In the genomic region with DNA sequence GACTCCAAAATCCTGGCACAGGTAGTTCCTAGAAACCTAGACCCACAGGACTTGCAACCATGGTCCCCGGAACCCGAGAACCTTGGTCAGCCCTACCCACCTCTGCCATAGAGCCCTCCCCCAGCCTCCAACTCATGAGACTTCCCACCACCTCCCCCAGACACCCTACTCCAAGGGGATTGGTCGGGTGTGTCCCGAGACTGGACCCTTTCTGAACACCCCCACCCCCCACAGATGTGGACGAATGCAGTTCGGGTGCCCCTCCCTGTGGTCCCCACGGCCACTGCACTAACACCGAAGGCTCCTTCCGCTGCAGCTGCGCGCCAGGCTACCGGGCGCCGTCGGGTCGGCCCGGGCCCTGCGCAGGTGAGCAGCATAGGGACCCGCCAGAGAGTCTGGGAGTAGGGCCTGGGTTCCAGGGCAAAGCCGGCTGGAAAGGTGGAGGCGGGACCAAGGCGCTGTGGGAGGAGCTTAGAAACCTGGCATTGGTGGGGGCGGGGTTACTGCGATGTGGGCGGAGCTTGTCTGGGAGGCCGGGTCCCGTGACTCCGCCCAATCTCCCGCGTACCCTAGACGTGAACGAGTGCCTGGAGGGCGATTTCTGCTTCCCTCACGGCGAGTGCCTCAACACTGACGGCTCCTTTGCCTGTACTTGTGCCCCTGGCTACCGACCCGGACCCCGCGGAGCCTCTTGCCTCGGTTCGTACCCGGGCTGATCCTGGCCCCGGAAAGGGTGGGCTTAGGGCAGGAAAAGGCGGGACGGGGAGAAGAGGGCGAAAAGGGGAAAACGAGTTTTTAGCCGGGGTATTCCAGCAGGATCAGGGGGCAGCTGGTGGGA, we compare ENCODE assay signal across 1 cellular context.
TF ChIP-seq lines count a peak whose summit lies in the region.

No MANE protein-coding gene starts in this region.

TF ChIP-seq in H1, 55 proteins besides CTCF, POLR2A, EP300 and RAD21:
- TF ChIP-seq GTF2F1 (IDR thresholded peaks at IDR 0.05; ENCODE audit: borderline replicate concordance, low read depth, low read length) (no peak), PHF8 (conservative IDR thresholded peaks at IDR 0.05; ENCODE audit: low read depth, low read length) (0 out of 2 replicates have a peak, but pooled peaks have one; percentile 48), RXRA (IDR thresholded peaks at IDR 0.05; ENCODE audit: insufficient read depth, low read depth, low read length) (no peak), SP4 (IDR thresholded peaks at IDR 0.05; ENCODE audit: low read length) (0 out of 2 replicates have a peak, but pooled peaks have one; percentile 15), NRF1 (IDR thresholded peaks at IDR 0.05; ENCODE audit: low read depth, low read length) (peak; percentile 33), TBP (IDR thresholded peaks at IDR 0.05; ENCODE audit: low read depth, low read length) (0 out of 2 replicates have a peak, but pooled peaks have one; percentile 33), CBX5 (IDR thresholded peaks at IDR 0.05; ENCODE audit: low read depth, low read length) (no peak), MAFK (IDR thresholded peaks at IDR 0.05; ENCODE audit: low read depth, low read length) (no peak), TAF1 (IDR thresholded peaks at IDR 0.05; ENCODE audit: low read depth, low read length) (peak; percentile 57; the same call in 1 of the 2 replicates), RBBP5 (IDR thresholded peaks at IDR 0.05; ENCODE audit: borderline replicate concordance, low read depth, low read length) (no peak; the same call in 1 of the 2 replicates), TEAD4 (IDR thresholded peaks at IDR 0.05; ENCODE audit: low read depth, low read length) (no peak), SP2 (IDR thresholded peaks at IDR 0.05; ENCODE audit: low read length) (no peak), BCL11A (IDR thresholded peaks at IDR 0.05; ENCODE audit: low read depth in 2 of 2, low read length in 2 of 2) (no peak), TAF7 (optimal IDR thresholded peaks at IDR 0.05; ENCODE audit: borderline replicate concordance, low read depth, low read length) (peak; percentile 42), KDM4A (IDR thresholded peaks at IDR 0.05; ENCODE audit: low read depth, low read length, severe bottlenecking) (peak; percentile 92), SIN3A (conservative IDR thresholded peaks at IDR 0.05 in 1 of 2, IDR thresholded peaks at IDR 0.05 in 1 of 2; ENCODE audit: low read depth in 1 of 2, low read length in 2 of 2) (peak in 1 of 2 experiments; percentile 60; a peak in 2 of 4 replicates), ASH2L (IDR thresholded peaks at IDR 0.05; ENCODE audit: low read length) (peak; percentile 17), CHD2 (IDR thresholded peaks at IDR 0.05; ENCODE audit: low read length) (no peak), CEBPB (IDR thresholded peaks at IDR 0.05; ENCODE audit: low read depth, low read length) (no peak), JUND (IDR thresholded peaks at IDR 0.05; ENCODE audit: low read length) (no peak), SIX5 (IDR thresholded peaks at IDR 0.05; ENCODE audit: low read depth, low read length) (no peak), YY1 (IDR thresholded peaks at IDR 0.05; ENCODE audit: low read depth, low read length) (no peak), SP1 (IDR thresholded peaks at IDR 0.05; ENCODE audit: low read depth, low read length) (no peak), CREB1 (IDR thresholded peaks at IDR 0.05) (no peak), SUZ12 (IDR thresholded peaks at IDR 0.05; ENCODE audit: low read length) (no peak)
- TF ChIP-seq, protein P1, sequence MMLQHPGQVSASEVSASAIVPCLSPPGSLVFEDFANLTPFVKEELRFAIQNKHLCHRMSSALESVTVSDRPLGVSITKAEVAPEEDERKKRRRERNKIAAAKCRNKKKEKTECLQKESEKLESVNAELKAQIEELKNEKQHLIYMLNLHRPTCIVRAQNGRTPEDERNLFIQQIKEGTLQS (IDR thresholded peaks at IDR 0.05; ENCODE audit: insufficient read depth, low read depth, low read length) = no peak
- TF ChIP-seq, protein P2, sequence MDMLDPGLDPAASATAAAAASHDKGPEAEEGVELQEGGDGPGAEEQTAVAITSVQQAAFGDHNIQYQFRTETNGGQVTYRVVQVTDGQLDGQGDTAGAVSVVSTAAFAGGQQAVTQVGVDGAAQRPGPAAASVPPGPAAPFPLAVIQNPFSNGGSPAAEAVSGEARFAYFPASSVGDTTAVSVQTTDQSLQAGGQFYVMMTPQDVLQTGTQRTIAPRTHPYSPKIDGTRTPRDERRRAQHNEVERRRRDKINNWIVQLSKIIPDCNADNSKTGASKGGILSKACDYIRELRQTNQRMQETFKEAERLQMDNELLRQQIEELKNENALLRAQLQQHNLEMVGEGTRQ (IDR thresholded peaks at IDR 0.05; ENCODE audit: low read length) = peak; percentile 33; the same call in 1 of the 2 replicates
- TF ChIP-seq, protein P3, sequence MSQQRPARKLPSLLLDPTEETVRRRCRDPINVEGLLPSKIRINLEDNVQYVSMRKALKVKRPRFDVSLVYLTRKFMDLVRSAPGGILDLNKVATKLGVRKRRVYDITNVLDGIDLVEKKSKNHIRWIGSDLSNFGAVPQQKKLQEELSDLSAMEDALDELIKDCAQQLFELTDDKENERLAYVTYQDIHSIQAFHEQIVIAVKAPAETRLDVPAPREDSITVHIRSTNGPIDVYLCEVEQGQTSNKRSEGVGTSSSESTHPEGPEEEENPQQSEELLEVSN (IDR thresholded peaks at IDR 0.05) = peak; percentile 71; the same call in 1 of the 2 replicates
- TF ChIP-seq, protein P4, sequence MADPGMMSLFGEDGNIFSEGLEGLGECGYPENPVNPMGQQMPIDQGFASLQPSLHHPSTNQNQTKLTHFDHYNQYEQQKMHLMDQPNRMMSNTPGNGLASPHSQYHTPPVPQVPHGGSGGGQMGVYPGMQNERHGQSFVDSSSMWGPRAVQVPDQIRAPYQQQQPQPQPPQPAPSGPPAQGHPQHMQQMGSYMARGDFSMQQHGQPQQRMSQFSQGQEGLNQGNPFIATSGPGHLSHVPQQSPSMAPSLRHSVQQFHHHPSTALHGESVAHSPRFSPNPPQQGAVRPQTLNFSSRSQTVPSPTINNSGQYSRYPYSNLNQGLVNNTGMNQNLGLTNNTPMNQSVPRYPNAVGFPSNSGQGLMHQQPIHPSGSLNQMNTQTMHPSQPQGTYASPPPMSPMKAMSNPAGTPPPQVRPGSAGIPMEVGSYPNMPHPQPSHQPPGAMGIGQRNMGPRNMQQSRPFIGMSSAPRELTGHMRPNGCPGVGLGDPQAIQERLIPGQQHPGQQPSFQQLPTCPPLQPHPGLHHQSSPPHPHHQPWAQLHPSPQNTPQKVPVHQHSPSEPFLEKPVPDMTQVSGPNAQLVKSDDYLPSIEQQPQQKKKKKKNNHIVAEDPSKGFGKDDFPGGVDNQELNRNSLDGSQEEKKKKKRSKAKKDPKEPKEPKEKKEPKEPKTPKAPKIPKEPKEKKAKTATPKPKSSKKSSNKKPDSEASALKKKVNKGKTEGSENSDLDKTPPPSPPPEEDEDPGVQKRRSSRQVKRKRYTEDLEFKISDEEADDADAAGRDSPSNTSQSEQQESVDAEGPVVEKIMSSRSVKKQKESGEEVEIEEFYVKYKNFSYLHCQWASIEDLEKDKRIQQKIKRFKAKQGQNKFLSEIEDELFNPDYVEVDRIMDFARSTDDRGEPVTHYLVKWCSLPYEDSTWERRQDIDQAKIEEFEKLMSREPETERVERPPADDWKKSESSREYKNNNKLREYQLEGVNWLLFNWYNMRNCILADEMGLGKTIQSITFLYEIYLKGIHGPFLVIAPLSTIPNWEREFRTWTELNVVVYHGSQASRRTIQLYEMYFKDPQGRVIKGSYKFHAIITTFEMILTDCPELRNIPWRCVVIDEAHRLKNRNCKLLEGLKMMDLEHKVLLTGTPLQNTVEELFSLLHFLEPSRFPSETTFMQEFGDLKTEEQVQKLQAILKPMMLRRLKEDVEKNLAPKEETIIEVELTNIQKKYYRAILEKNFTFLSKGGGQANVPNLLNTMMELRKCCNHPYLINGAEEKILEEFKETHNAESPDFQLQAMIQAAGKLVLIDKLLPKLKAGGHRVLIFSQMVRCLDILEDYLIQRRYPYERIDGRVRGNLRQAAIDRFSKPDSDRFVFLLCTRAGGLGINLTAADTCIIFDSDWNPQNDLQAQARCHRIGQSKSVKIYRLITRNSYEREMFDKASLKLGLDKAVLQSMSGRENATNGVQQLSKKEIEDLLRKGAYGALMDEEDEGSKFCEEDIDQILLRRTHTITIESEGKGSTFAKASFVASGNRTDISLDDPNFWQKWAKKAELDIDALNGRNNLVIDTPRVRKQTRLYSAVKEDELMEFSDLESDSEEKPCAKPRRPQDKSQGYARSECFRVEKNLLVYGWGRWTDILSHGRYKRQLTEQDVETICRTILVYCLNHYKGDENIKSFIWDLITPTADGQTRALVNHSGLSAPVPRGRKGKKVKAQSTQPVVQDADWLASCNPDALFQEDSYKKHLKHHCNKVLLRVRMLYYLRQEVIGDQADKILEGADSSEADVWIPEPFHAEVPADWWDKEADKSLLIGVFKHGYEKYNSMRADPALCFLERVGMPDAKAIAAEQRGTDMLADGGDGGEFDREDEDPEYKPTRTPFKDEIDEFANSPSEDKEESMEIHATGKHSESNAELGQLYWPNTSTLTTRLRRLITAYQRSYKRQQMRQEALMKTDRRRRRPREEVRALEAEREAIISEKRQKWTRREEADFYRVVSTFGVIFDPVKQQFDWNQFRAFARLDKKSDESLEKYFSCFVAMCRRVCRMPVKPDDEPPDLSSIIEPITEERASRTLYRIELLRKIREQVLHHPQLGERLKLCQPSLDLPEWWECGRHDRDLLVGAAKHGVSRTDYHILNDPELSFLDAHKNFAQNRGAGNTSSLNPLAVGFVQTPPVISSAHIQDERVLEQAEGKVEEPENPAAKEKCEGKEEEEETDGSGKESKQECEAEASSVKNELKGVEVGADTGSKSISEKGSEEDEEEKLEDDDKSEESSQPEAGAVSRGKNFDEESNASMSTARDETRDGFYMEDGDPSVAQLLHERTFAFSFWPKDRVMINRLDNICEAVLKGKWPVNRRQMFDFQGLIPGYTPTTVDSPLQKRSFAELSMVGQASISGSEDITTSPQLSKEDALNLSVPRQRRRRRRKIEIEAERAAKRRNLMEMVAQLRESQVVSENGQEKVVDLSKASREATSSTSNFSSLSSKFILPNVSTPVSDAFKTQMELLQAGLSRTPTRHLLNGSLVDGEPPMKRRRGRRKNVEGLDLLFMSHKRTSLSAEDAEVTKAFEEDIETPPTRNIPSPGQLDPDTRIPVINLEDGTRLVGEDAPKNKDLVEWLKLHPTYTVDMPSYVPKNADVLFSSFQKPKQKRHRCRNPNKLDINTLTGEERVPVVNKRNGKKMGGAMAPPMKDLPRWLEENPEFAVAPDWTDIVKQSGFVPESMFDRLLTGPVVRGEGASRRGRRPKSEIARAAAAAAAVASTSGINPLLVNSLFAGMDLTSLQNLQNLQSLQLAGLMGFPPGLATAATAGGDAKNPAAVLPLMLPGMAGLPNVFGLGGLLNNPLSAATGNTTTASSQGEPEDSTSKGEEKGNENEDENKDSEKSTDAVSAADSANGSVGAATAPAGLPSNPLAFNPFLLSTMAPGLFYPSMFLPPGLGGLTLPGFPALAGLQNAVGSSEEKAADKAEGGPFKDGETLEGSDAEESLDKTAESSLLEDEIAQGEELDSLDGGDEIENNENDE (IDR thresholded peaks at IDR 0.05; ENCODE audit: insufficient replicate concordance, low read length) = no peak
